ENCODE assay signal across 8 cellular contexts in the genomic region with DNA sequence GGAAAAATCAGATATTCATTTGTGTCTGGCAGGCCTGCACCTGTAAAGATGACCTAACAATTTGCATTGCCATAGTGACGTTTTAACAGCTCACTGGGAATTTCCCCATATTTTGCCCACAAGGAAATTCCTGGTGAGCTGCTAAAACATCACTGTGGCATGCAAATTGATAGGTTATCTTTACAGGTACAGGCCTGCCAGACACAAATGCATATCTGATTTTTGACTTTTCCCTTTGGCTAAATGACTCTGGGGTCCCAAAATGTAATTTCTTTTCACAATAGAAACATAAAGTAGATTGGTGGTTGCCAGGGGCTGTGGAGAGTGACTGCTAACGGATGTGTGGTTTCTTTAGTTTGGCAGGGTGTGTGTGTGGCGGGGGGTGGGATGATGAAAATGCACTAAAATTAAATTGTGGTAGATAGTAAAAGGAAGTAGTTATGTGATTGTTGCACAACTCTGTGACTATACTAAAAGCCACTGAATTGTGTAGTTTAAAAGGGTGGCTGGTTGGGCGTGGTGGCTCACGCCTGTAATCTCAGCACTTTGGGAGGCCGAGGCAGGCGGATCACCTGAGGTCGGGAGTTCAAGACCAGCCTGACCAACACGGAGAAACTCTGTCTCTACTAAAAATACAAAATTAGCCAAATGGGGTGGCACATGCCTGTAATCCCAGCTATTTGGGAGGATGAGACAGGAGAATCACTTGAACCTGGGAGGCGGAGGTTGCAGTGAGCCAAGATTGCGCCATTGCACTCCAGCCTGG. TPM values are rescaled to one million over a fixed set of nuclear protein-coding genes. Genes with fewer than 3 reads are reported as not detected.
DNase-seq lines count a peak whose midpoint lies in the region; ATAC-seq and TF ChIP-seq lines count a peak whose summit lies in the region.

No MANE protein-coding gene starts in this region.

- 81 to 85% methylated on average over 11 of the region's 11 CpGs for WGBS in thyroid gland, 2 donors

- TF ChIP-seq CTCF in DND-41 (IDR thresholded peaks at IDR 0.05; ENCODE audit: borderline replicate concordance, extremely low read depth, low read length, poor library complexity, severe bottlenecking) (no peak), thyroid gland (IDR thresholded peaks at IDR 0.05) (no peak)

- no peak overlapping the region for H3K9ac ChIP-seq in DND-41 (ENCODE audit: low read depth, low read length)

- in situ Hi-C loops in KBM-7 (cut with MboI; ENCODE audit: low pct_unique_long_range_greater_than_20kb, low sequenced_read_pairs), result no loop called here

- H3K79me2 ChIP-seq in DND-41 (ENCODE audit: insufficient read depth, low read length), result no peaks in the 10 kb centered on the region

- intact Hi-C loops in thyroid gland (cut with DNase I), result no loop called here

- no peak for TF ChIP-seq POLR2A in thyroid gland (IDR thresholded peaks at IDR 0.05)

- H3K36me3 ChIP-seq in DND-41 (ENCODE audit: insufficient read depth, low read length), result no peaks in the 10 kb centered on the region
- no peaks in the 10 kb centered on the region for H3K36me3 ChIP-seq in thyroid gland

- no peak overlapping the region for H2AFZ ChIP-seq in DND-41 (ENCODE audit: low read depth, low read length)

- H4K20me1 ChIP-seq in DND-41 (ENCODE audit: insufficient read depth, low read length), result no peaks in the 10 kb centered on the region; the same call in 1 of the 2 replicates

- ATAC-seq in DND-41 (ENCODE audit: insufficient read depth, low read depth) (peak; percentile 96), GM21526 (IDR thresholded peaks at IDR 0.05; ENCODE audit: low FRiP score, unreplicated experiment) (peak; percentile 72)

- H3K4me3 ChIP-seq in DND-41 (ENCODE audit: low read depth in 1 of 2, low read length in 2 of 2) (no peak overlapping the region), thyroid gland (replicated peaks in 1 of 3) (no peak overlapping the region)

- no peak overlapping the region for H3K27ac ChIP-seq in DND-41 (ENCODE audit: low read length)
- H3K27ac ChIP-seq in epithelial cell of prostate, result peak overlapping the region; percentile 88
- H3K27ac ChIP-seq in thyroid gland, result no peak overlapping the region

- no peak overlapping the region for H3K4me2 ChIP-seq in DND-41 (ENCODE audit: insufficient read depth, low read length)

- DNase-seq in DND-41 (peak; percentile 65), KBM-7 (peak; percentile 97), epithelial cell of prostate (ENCODE audit: low read depth, low spot score) (peak; percentile 94), thyroid gland (no peak), SK-N-DZ (ENCODE audit: low spot score) (no peak)
- peak; percentile 9 for DNase-seq in activated CD4-positive, alpha-beta T cell treated with anti-CD3 and anti-CD28 coated beads for 1 hour
- DNase-seq in stimulated activated CD8-positive, alpha-beta memory T cell treated with anti-CD3 and anti-CD28 coated beads, Interleukin-2, amount 100 ng/mL, for 48 hours (ENCODE audit: low read depth in 2 of 2), result peak; percentile 38

- no peaks in the 10 kb centered on the region for H3K9me3 ChIP-seq in DND-41 (ENCODE audit: insufficient read depth, low read length, severe bottlenecking)
- no peaks in the 10 kb centered on the region for H3K9me3 ChIP-seq in thyroid gland

- peaks cover 3% of the 10 kb centered on the region for H3K27me3 ChIP-seq in DND-41 (ENCODE audit: insufficient read depth, low read length, poor library complexity)
- H3K27me3 ChIP-seq in thyroid gland, result no peaks in the 10 kb centered on the region

- H3K4me1 ChIP-seq in DND-41 (ENCODE audit: insufficient read depth, low read length), result peaks cover 11% of the 10 kb centered on the region
- H3K4me1 ChIP-seq in thyroid gland, result no peaks in the 10 kb centered on the region

RNA-seq across cellular contexts. Expression of a gene that starts 18.5 kb away (rescaled TPM):
- 10 to 100 TPM in 3 of 4 donors, 1 to 10 TPM in 1; 8.0 to 27.5 (median 15.1) TPM for total RNA-seq in thyroid gland
- polyA plus RNA-seq in SK-N-DZ (2014; cell fraction: cytosol; rRNA removed), result 3.9 and 4.6 TPM in 2 replicates
- polyA plus RNA-seq in SK-N-DZ (2014; cell fraction: nucleus; rRNA removed), result 1.6 and 1.9 TPM in 2 replicates

RNA-seq across cellular contexts. Expression of a gene that starts 54.8 kb away (rescaled TPM):
- total RNA-seq in thyroid gland, result 10 to 100 TPM; 35.7 to 75.8 (median 52.8) TPM
- polyA plus RNA-seq in SK-N-DZ (2014; cell fraction: cytosol; rRNA removed), result 47.2 and 57.0 TPM in 2 replicates
- 22.6 and 29.4 TPM in 2 replicates for polyA plus RNA-seq in SK-N-DZ (2014; cell fraction: nucleus; rRNA removed)

Comparison
In these comparisons a context has a peak if more than half of its experiments do, and no peak if none do; other contexts are left out.
1. DNase-seq: peak in DND-41 (single experiment), KBM-7 (single experiment), activated CD4-positive, alpha-beta T cell treated with anti-CD3 and anti-CD28 coated beads for 1 hour (single experiment), epithelial cell of prostate (single experiment) and stimulated activated CD8-positive, alpha-beta memory T cell treated with anti-CD3 and anti-CD28 coated beads, Interleukin-2, amount 100 ng/mL, for 48 hours (2 of 2); none in thyroid gland (0 of 2) and SK-N-DZ (single experiment).